In the genomic region with DNA sequence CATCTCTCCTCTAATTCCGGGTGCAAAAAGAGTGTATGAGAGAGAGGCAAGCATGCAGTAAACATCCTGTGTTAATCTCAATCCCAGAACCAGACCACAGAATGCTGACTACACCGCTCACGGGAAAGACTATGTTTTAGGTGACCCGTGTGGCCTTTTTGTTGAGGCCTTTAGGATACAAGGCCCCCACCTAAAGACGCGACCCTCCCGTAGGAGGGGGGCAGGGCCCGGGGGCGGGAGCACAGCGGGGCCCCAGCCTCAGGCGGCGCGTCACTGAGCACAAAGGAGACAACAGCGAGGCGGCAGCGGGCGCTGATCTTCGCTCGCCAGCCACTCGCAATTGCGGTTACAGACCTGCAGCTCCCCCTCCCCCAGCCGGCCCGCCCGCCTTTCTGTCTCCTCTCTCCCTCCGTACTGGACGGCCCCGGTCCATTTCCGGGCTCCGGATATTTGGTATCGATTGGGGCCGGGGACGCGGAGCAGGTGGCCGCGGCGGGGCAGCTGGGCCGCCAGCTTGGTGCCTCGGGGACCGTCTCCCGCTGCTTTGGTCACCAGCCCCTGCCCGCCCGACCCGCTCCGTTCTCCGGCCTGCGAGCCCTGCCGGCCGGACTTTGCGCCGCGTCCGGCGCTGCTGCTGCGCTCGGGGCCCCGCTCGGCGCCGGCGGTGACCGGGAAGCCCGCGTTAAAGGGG, we compare ENCODE assay signal across 1 cellular context.
TF ChIP-seq lines count a peak whose summit lies in the region.

A gene with protein sequence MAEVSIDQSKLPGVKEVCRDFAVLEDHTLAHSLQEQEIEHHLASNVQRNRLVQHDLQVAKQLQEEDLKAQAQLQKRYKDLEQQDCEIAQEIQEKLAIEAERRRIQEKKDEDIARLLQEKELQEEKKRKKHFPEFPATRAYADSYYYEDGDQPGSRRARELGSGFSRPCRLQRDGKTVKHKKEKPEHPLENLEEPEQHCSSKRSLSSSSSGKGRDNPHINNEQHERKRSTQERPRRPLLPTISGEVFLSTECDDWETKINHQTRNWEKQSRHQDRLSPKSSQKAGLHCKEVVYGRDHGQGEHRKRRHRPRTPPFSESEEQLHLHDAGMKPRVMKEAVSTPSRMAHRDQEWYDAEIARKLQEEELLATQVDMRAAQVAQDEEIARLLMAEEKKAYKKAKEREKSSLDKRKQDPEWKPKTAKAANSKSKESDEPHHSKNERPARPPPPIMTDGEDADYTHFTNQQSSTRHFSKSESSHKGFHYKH (plus strand): TSS at position 432 of the 691 bp plus-strand sequence. CDS start 281 bp downstream, outside the sequence.

TF ChIP-seq in HepG2, 621 proteins besides CTCF, POLR2A, EP300 and RAD21 (continued from another document and continues in another):
- TF ChIP-seq, protein P1, sequence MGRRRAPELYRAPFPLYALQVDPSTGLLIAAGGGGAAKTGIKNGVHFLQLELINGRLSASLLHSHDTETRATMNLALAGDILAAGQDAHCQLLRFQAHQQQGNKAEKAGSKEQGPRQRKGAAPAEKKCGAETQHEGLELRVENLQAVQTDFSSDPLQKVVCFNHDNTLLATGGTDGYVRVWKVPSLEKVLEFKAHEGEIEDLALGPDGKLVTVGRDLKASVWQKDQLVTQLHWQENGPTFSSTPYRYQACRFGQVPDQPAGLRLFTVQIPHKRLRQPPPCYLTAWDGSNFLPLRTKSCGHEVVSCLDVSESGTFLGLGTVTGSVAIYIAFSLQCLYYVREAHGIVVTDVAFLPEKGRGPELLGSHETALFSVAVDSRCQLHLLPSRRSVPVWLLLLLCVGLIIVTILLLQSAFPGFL (CRISPR knock-in tag; IDR thresholded peaks at IDR 0.05), result no peak
- peak; percentile 26; the same call in 1 of the 2 replicates for TF ChIP-seq MTA1 (CRISPR knock-in tag; IDR thresholded peaks at IDR 0.05; ENCODE audit: borderline replicate concordance)
- TF ChIP-seq, protein P2, sequence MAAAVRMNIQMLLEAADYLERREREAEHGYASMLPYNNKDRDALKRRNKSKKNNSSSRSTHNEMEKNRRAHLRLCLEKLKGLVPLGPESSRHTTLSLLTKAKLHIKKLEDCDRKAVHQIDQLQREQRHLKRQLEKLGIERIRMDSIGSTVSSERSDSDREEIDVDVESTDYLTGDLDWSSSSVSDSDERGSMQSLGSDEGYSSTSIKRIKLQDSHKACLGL (CRISPR knock-in tag; IDR thresholded peaks at IDR 0.05), result peak; percentile 80
- peak; percentile 74 for TF ChIP-seq ARNTL (CRISPR knock-in tag; IDR thresholded peaks at IDR 0.05)
- TF ChIP-seq, protein P3, sequence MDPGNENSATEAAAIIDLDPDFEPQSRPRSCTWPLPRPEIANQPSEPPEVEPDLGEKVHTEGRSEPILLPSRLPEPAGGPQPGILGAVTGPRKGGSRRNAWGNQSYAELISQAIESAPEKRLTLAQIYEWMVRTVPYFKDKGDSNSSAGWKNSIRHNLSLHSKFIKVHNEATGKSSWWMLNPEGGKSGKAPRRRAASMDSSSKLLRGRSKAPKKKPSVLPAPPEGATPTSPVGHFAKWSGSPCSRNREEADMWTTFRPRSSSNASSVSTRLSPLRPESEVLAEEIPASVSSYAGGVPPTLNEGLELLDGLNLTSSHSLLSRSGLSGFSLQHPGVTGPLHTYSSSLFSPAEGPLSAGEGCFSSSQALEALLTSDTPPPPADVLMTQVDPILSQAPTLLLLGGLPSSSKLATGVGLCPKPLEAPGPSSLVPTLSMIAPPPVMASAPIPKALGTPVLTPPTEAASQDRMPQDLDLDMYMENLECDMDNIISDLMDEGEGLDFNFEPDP (CRISPR knock-in tag; conservative IDR thresholded peaks at IDR 0.05), result no peak
- peak; percentile 45; the same call in 1 of the 2 replicates for TF ChIP-seq GLI4 (CRISPR knock-in tag; IDR thresholded peaks at IDR 0.05; ENCODE audit: borderline replicate concordance)
- TF ChIP-seq TBL1XR1 (IDR thresholded peaks at IDR 0.05; ENCODE audit: borderline replicate concordance, low read length, partially characterized antibody), result peak; percentile 59
- no peak for TF ChIP-seq ZNF136 (CRISPR knock-in tag; IDR thresholded peaks at IDR 0.05; ENCODE audit: low read depth)
- TF ChIP-seq, protein P4, sequence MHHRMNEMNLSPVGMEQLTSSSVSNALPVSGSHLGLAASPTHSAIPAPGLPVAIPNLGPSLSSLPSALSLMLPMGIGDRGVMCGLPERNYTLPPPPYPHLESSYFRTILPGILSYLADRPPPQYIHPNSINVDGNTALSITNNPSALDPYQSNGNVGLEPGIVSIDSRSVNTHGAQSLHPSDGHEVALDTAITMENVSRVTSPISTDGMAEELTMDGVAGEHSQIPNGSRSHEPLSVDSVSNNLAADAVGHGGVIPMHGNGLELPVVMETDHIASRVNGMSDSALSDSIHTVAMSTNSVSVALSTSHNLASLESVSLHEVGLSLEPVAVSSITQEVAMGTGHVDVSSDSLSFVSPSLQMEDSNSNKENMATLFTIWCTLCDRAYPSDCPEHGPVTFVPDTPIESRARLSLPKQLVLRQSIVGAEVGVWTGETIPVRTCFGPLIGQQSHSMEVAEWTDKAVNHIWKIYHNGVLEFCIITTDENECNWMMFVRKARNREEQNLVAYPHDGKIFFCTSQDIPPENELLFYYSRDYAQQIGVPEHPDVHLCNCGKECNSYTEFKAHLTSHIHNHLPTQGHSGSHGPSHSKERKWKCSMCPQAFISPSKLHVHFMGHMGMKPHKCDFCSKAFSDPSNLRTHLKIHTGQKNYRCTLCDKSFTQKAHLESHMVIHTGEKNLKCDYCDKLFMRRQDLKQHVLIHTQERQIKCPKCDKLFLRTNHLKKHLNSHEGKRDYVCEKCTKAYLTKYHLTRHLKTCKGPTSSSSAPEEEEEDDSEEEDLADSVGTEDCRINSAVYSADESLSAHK (CRISPR knock-in tag; IDR thresholded peaks at IDR 0.05; ENCODE audit: borderline replicate concordance), result no peak
- peak; percentile 97 for TF ChIP-seq ZNF816 (CRISPR knock-in tag; IDR thresholded peaks at IDR 0.05; ENCODE audit: borderline replicate concordance)
- no peak for TF ChIP-seq MLLT10 (CRISPR knock-in tag; IDR thresholded peaks at IDR 0.05)
- no peak for TF ChIP-seq AGO1 (IDR thresholded peaks at IDR 0.05; ENCODE audit: low read depth, low read length, poor library complexity, severe bottlenecking)
- peak; percentile 91 for TF ChIP-seq SNAI1 (CRISPR knock-in tag; IDR thresholded peaks at IDR 0.05; ENCODE audit: borderline replicate concordance)
- no peak for TF ChIP-seq ZNF446 (CRISPR knock-in tag; IDR thresholded peaks at IDR 0.05)
- TF ChIP-seq HDAC1 (CRISPR knock-in tag; IDR thresholded peaks at IDR 0.05), result peak; percentile 97
- TF ChIP-seq SIX4 (CRISPR knock-in tag; IDR thresholded peaks at IDR 0.05), result no peak
- TF ChIP-seq REL (CRISPR knock-in tag; conservative IDR thresholded peaks at IDR 0.05), result no peak
- TF ChIP-seq ZNF674 (CRISPR knock-in tag; IDR thresholded peaks at IDR 0.05; ENCODE audit: low read depth), result no peak
- TF ChIP-seq KLF9 (CRISPR knock-in tag; IDR thresholded peaks at IDR 0.05; ENCODE audit: low read depth), result no peak
- peak; percentile 67 for TF ChIP-seq ZNF317 (CRISPR knock-in tag; IDR thresholded peaks at IDR 0.05)
- TF ChIP-seq POGZ (CRISPR knock-in tag; IDR thresholded peaks at IDR 0.05), result peak; percentile 98
- TF ChIP-seq ZNF121 (CRISPR knock-in tag; IDR thresholded peaks at IDR 0.05), result no peak
- peak; percentile 60; the same call in 1 of the 2 replicates for TF ChIP-seq ZNF766 (CRISPR knock-in tag; IDR thresholded peaks at IDR 0.05; ENCODE audit: borderline replicate concordance)
- TF ChIP-seq, protein P5, sequence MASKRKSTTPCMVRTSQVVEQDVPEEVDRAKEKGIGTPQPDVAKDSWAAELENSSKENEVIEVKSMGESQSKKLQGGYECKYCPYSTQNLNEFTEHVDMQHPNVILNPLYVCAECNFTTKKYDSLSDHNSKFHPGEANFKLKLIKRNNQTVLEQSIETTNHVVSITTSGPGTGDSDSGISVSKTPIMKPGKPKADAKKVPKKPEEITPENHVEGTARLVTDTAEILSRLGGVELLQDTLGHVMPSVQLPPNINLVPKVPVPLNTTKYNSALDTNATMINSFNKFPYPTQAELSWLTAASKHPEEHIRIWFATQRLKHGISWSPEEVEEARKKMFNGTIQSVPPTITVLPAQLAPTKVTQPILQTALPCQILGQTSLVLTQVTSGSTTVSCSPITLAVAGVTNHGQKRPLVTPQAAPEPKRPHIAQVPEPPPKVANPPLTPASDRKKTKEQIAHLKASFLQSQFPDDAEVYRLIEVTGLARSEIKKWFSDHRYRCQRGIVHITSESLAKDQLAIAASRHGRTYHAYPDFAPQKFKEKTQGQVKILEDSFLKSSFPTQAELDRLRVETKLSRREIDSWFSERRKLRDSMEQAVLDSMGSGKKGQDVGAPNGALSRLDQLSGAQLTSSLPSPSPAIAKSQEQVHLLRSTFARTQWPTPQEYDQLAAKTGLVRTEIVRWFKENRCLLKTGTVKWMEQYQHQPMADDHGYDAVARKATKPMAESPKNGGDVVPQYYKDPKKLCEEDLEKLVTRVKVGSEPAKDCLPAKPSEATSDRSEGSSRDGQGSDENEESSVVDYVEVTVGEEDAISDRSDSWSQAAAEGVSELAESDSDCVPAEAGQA (IDR thresholded peaks at IDR 0.05; ENCODE audit: low read depth), result 0 out of 2 replicates have a peak, but pooled peaks have one; percentile 31
- TF ChIP-seq, protein P5 (CRISPR knock-in tag; IDR thresholded peaks at IDR 0.05; ENCODE audit: borderline replicate concordance), result peak; percentile 51; the same call in 1 of the 2 replicates
- peak; percentile 32; the same call in 1 of the 2 replicates for TF ChIP-seq TSC22D2 (CRISPR knock-in tag; IDR thresholded peaks at IDR 0.05; ENCODE audit: borderline replicate concordance)
- TF ChIP-seq ZNF577 (CRISPR knock-in tag; IDR thresholded peaks at IDR 0.05; ENCODE audit: borderline replicate concordance, low read depth), result no peak
- TF ChIP-seq ZNF878 (CRISPR knock-in tag; IDR thresholded peaks at IDR 0.05), result peak; percentile 68; the same call in 1 of the 2 replicates
- TF ChIP-seq PCBP2 (optimal IDR thresholded peaks at IDR 0.05; ENCODE audit: low read depth, low read length, poor library complexity, severe bottlenecking), result no peak
- TF ChIP-seq XBP1 (CRISPR knock-in tag; IDR thresholded peaks at IDR 0.05), result no peak; the same call in 1 of the 2 replicates
- TF ChIP-seq, protein P6, sequence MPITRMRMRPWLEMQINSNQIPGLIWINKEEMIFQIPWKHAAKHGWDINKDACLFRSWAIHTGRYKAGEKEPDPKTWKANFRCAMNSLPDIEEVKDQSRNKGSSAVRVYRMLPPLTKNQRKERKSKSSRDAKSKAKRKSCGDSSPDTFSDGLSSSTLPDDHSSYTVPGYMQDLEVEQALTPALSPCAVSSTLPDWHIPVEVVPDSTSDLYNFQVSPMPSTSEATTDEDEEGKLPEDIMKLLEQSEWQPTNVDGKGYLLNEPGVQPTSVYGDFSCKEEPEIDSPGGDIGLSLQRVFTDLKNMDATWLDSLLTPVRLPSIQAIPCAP (CRISPR knock-in tag; IDR thresholded peaks at IDR 0.05; ENCODE audit: low read depth), result no peak
- TF ChIP-seq ZNF484 (CRISPR knock-in tag; IDR thresholded peaks at IDR 0.05; ENCODE audit: borderline replicate concordance, low read depth), result no peak
- TF ChIP-seq RFXANK (CRISPR knock-in tag; IDR thresholded peaks at IDR 0.05), result peak; percentile 63; the same call in 1 of the 2 replicates
- no peak for TF ChIP-seq ZBTB8A (CRISPR knock-in tag; IDR thresholded peaks at IDR 0.05; ENCODE audit: borderline replicate concordance, low read depth)
- no peak; the same call in 1 of the 2 replicates for TF ChIP-seq NFYB (CRISPR knock-in tag; IDR thresholded peaks at IDR 0.05)
- 0 out of 2 replicates have a peak, but pooled peaks have one; percentile 40 for TF ChIP-seq ZNF546 (CRISPR knock-in tag; conservative IDR thresholded peaks at IDR 0.05)
- TF ChIP-seq SOX5 (CRISPR knock-in tag; IDR thresholded peaks at IDR 0.05; ENCODE audit: borderline replicate concordance), result peak; percentile 64; the same call in 1 of the 2 replicates
- TF ChIP-seq ZNF44 (CRISPR knock-in tag; IDR thresholded peaks at IDR 0.05), result no peak
- TF ChIP-seq ZNF670 (CRISPR knock-in tag; IDR thresholded peaks at IDR 0.05; ENCODE audit: borderline replicate concordance), result peak; percentile 96
- TF ChIP-seq FOXJ3 (CRISPR knock-in tag; IDR thresholded peaks at IDR 0.05; ENCODE audit: borderline replicate concordance), result peak; percentile 43
- TF ChIP-seq, protein P7, sequence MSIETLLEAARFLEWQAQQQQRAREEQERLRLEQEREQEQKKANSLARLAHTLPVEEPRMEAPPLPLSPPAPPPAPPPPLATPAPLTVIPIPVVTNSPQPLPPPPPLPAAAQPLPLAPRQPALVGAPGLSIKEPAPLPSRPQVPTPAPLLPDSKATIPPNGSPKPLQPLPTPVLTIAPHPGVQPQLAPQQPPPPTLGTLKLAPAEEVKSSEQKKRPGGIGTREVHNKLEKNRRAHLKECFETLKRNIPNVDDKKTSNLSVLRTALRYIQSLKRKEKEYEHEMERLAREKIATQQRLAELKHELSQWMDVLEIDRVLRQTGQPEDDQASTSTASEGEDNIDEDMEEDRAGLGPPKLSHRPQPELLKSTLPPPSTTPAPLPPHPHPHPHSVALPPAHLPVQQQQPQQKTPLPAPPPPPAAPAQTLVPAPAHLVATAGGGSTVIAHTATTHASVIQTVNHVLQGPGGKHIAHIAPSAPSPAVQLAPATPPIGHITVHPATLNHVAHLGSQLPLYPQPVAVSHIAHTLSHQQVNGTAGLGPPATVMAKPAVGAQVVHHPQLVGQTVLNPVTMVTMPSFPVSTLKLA (IDR thresholded peaks at IDR 0.05), result no peak
- TF ChIP-seq ZIK1 (CRISPR knock-in tag; IDR thresholded peaks at IDR 0.05; ENCODE audit: borderline replicate concordance, low read depth), result no peak
- TF ChIP-seq EHMT2 (IDR thresholded peaks at IDR 0.05; ENCODE audit: borderline replicate concordance, low read depth, low read length), result 0 out of 2 replicates have a peak, but pooled peaks have one; percentile 22
- no peak for TF ChIP-seq NCOA5 (CRISPR knock-in tag; IDR thresholded peaks at IDR 0.05)
- no peak for TF ChIP-seq ZNF629 (CRISPR knock-in tag; conservative IDR thresholded peaks at IDR 0.05)
- no peak for TF ChIP-seq SP2 (CRISPR knock-in tag; IDR thresholded peaks at IDR 0.05)
- peak; percentile 36; the same call in 1 of the 2 replicates for TF ChIP-seq ZNF263 (CRISPR knock-in tag; IDR thresholded peaks at IDR 0.05)
- peak; percentile 91 for TF ChIP-seq DMAP1 (CRISPR knock-in tag; IDR thresholded peaks at IDR 0.05)
- no peak for TF ChIP-seq ATAD3A (CRISPR knock-in tag; IDR thresholded peaks at IDR 0.05)
- no peak; the same call in 1 of the 2 replicates for TF ChIP-seq ZNF431 (CRISPR knock-in tag; IDR thresholded peaks at IDR 0.05; ENCODE audit: borderline replicate concordance, low read depth)
- peak; percentile 92 for TF ChIP-seq ZSCAN29 (CRISPR knock-in tag; conservative IDR thresholded peaks at IDR 0.05)
